Comparison of ENCODE assay signal across 14 cellular contexts in the genomic region with DNA sequence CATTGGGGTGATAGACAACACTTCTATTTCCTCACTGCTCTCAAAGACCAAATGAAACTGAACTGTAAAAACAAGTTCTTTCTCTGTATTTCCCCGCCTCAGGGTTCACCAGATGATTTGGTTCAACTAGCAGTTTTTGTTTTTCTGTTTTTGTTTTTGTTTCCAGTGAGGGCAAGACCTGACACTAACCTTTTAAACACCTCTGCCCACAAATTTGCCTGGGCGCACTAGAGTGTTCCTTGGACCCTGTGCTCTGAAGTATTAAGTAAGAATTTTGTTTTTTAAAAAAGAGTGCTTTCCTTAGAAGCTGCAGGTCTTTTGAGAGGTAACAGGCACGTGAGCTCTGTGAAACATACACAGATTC.
"Had no signal": no experiment of that assay in that cellular context is flagged by ENCODE, and none has a peak within 500 bp of the region (broad histone marks: within the 10 kb centered on the region; RNA-seq: fewer than 3 reads in every experiment).

No MANE protein-coding gene starts in this region.

- H3K9me3 Mint-ChIP-seq: activated naive CD8-positive, alpha-beta T cell treated with anti-CD3 and anti-CD28 coated beads for 36 hours; activated T-cell treated with anti-CD3 and anti-CD28 coated beads, Interleukin-2, amount 50 U/mL, for 72 hours; neural crest cell; stimulated activated memory B cell treated with anti-CD40 and anti-IgM and Interleukin-4, amounts not matched to agents 10 μg/mL and 1 μg/mL and 100 μg/mL, for 72 hours; stimulated activated naive CD8-positive, alpha-beta T cell treated with anti-CD3 and anti-CD28 coated beads, Interleukin-15, amount 100 ng/mL, for 72 hours; T-helper 2 cell treated with Interferon-gamma antibody and Interleukin-4, amounts not matched to agents 5 μg/mL and 100 μg/mL, for 36 hours had no signal

- H3K27ac ChIP-seq: brain microvascular endothelial cell, foreskin keratinocyte, pancreas, prostate gland, sigmoid colon had no signal

- H3K4me3 Mint-ChIP-seq: neural crest cell had no signal

- DNase-seq: activated effector memory CD4-positive, alpha-beta T cell treated with Interleukin-2 at 50 U/mL for 16 hours; left lung; lower lobe of right lung had no signal

- H3K27ac Mint-ChIP-seq: activated naive CD8-positive, alpha-beta T cell treated with anti-CD3 and anti-CD28 coated beads for 36 hours; activated T-cell treated with anti-CD3 and anti-CD28 coated beads, Interleukin-2, amount 50 U/mL, for 72 hours; stimulated activated memory B cell treated with anti-CD40 and anti-IgM and Interleukin-4, amounts not matched to agents 10 μg/mL and 1 μg/mL and 100 μg/mL, for 72 hours; T-helper 2 cell treated with Interferon-gamma antibody and Interleukin-4, amounts not matched to agents 5 μg/mL and 100 μg/mL, for 36 hours had no signal

- H3K36me3 Mint-ChIP-seq: activated naive CD8-positive, alpha-beta T cell treated with anti-CD3 and anti-CD28 coated beads for 36 hours; stimulated activated memory B cell treated with anti-CD40 and anti-IgM and Interleukin-4, amounts not matched to agents 10 μg/mL and 1 μg/mL and 100 μg/mL, for 72 hours had no signal
